In genomic region chr14:24113801-24114535, GRCh38 we compare ENCODE assay signal across 1 cellular context.
A peak's percentile ranks its signal among the peaks of the same experiment; 100 is the strongest.
TF ChIP-seq lines count a peak whose summit lies in the region.

No MANE protein-coding gene starts in this region.

TF ChIP-seq in SK-N-SH treated with all-trans-retinoic acid at 6 μM for 48 hours, 23 proteins besides CTCF, POLR2A, EP300 and RAD21 (continued from another document):
- peak; percentile 76 for TF ChIP-seq ZNF70 (CRISPR knock-in tag; IDR thresholded peaks at IDR 0.05)
- no peak for TF ChIP-seq ZNF565 (CRISPR knock-in tag; conservative IDR thresholded peaks at IDR 0.05; ENCODE audit: low read depth)
- TF ChIP-seq GLIS3 (CRISPR knock-in tag; IDR thresholded peaks at IDR 0.05): no peak
- TF ChIP-seq ZFP3 (CRISPR knock-in tag; IDR thresholded peaks at IDR 0.05): 0 out of 2 replicates have a peak, but pooled peaks have one; percentile 55
- TF ChIP-seq ARNTL (CRISPR knock-in tag; IDR thresholded peaks at IDR 0.05; ENCODE audit: borderline replicate concordance, low read depth): no peak
- TF ChIP-seq CSDC2 (CRISPR knock-in tag; IDR thresholded peaks at IDR 0.05): no peak
- no peak for TF ChIP-seq ZC3H10 (CRISPR knock-in tag; IDR thresholded peaks at IDR 0.05)
- TF ChIP-seq BACH2 (CRISPR knock-in tag; IDR thresholded peaks at IDR 0.05; ENCODE audit: borderline replicate concordance): no peak
- TF ChIP-seq OSR1 (CRISPR knock-in tag; IDR thresholded peaks at IDR 0.05): no peak
TF ChIP-seq in SK-N-SH treated with all-trans-retinoic acid at 6 μM for 48 hours: peak in this region for 3.
